Comparison of ENCODE assay signal across 1 cellular context in the genomic region with DNA sequence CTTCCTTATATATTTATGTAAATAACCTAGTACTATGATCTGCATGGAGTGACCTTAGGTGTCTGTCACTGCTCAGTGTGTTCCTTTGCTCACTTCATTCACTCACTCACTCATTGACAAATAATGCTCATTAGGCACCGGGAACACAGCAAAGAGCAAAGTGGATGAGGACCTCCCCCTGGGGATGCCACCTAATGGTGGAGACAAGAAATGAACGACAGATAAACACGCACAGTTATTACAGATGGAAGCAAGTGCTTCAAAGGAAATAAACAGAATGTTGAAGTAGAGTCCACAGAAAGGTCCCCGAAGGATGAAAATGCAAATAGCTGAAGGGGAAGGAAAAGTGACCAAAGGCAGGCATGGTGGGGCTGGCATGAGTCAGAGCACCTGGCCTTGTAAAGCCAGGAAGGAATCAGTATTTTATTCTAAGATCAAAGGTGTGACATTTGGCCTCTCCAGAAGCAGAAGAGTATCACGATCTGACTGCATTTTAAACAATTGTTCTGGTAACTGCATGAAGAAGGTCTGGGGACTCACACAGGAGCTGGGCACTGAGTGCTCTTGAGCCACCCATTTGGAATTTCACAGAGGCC.
TF ChIP-seq lines count a peak whose summit lies in the region.

No MANE protein-coding gene starts in this region.

TF ChIP-seq in GM23338, 12 proteins besides CTCF, POLR2A, EP300 and RAD21 (continued from another document):
- TF ChIP-seq, protein P1, sequence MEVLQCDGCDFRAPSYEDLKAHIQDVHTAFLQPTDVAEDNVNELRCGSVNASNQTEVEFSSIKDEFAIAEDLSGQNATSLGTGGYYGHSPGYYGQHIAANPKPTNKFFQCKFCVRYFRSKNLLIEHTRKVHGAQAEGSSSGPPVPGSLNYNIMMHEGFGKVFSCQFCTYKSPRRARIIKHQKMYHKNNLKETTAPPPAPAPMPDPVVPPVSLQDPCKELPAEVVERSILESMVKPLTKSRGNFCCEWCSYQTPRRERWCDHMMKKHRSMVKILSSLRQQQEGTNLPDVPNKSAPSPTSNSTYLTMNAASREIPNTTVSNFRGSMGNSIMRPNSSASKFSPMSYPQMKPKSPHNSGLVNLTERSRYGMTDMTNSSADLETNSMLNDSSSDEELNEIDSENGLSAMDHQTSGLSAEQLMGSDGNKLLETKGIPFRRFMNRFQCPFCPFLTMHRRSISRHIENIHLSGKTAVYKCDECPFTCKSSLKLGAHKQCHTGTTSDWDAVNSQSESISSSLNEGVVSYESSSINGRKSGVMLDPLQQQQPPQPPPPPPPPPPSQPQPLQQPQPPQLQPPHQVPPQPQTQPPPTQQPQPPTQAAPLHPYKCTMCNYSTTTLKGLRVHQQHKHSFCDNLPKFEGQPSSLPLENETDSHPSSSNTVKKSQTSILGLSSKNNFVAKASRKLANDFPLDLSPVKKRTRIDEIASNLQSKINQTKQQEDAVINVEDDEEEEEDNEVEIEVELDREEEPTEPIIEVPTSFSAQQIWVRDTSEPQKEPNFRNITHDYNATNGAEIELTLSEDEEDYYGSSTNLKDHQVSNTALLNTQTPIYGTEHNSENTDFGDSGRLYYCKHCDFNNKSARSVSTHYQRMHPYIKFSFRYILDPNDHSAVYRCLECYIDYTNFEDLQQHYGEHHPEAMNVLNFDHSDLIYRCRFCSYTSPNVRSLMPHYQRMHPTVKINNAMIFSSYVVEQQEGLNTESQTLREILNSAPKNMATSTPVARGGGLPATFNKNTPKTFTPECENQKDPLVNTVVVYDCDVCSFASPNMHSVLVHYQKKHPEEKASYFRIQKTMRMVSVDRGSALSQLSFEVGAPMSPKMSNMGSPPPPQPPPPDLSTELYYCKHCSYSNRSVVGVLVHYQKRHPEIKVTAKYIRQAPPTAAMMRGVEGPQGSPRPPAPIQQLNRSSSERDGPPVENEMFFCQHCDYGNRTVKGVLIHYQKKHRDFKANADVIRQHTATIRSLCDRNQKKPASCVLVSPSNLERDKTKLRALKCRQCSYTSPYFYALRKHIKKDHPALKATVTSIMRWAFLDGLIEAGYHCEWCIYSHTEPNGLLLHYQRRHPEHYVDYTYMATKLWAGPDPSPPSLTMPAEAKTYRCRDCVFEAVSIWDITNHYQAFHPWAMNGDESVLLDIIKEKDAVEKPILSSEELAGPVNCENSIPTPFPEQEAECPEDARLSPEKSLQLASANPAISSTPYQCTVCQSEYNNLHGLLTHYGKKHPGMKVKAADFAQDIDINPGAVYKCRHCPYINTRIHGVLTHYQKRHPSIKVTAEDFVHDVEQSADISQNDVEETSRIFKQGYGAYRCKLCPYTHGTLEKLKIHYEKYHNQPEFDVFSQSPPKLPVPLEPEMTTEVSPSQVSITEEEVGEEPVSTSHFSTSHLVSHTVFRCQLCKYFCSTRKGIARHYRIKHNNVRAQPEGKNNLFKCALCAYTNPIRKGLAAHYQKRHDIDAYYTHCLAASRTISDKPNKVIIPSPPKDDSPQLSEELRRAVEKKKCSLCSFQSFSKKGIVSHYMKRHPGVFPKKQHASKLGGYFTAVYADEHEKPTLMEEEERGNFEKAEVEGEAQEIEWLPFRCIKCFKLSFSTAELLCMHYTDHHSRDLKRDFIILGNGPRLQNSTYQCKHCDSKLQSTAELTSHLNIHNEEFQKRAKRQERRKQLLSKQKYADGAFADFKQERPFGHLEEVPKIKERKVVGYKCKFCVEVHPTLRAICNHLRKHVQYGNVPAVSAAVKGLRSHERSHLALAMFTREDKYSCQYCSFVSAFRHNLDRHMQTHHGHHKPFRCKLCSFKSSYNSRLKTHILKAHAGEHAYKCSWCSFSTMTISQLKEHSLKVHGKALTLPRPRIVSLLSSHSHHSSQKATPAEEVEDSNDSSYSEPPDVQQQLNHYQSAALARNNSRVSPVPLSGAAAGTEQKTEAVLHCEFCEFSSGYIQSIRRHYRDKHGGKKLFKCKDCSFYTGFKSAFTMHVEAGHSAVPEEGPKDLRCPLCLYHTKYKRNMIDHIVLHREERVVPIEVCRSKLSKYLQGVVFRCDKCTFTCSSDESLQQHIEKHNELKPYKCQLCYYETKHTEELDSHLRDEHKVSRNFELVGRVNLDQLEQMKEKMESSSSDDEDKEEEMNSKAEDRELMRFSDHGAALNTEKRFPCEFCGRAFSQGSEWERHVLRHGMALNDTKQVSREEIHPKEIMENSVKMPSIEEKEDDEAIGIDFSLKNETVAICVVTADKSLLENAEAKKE (CRISPR knock-in tag; IDR thresholded peaks at IDR 0.05): no peak
- TF ChIP-seq ZNF114 (CRISPR knock-in tag; IDR thresholded peaks at IDR 0.05): no peak
